In the genomic region with DNA sequence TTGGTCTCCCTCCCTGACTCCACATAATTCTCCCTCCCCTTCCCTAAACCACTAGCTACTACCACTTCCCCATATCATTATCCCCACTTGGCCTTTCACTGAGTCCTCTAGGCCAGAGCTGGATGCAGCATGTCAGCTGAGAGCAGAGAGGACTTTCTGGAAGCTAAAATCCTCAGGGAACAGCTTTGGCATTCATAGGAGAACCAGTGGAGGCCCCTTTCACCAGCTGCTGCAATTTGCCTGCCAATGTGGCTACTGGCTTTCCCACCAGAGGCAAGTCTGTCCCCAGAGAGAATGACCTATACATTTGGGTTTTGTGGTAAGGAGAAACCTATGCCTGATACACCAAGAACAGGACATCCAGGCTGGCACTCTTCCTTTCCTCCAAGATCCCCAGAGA, we compare ENCODE assay signal across 19 cellular contexts. TPM values are rescaled to one million over a fixed set of nuclear protein-coding genes. Genes with fewer than 3 reads are reported as not detected.
A peak's percentile ranks its signal among the peaks of the same experiment; 100 is the strongest.
DNase-seq lines count a peak whose midpoint lies in the region; ATAC-seq lines count a peak whose summit lies in the region.
"Had no signal": no experiment of that assay in that cellular context is flagged by ENCODE, and none has a peak within 500 bp of the region (broad histone marks: within the 10 kb centered on the region; RNA-seq: fewer than 3 reads in every experiment).

No MANE protein-coding gene starts in this region.

- DNase-seq in KBM-7, result peak; percentile 49
- DNase-seq in SK-N-MC (ENCODE audit: low read depth, low spot score), result no peak
- DNase-seq in mesendoderm, result no peak
- DNase-seq in anterior cingulate cortex (lab: John Stamatoyannopoulos, UW), result no peak
- no peak for DNase-seq in activated T-cell treated with anti-CD3 and anti-CD28 coated beads, Interleukin-2, amount 50 U/mL, for 24 hours
- DNase-seq in dermis blood vessel endothelial cell, result no peak
- DNase-seq: COR-L47, EL, HCEC 1CT, NCI-H1048, NCI-H2081 treated with DMSO at 0.1 percent for 48 hours, PC-3, SJCRH30, SW 1271 had no signal

- H3K4me2 ChIP-seq in BLaER1 (peak overlapping the region; percentile 62), mesendoderm (ENCODE audit: low read length) (no peak overlapping the region)
- H3K4me2 ChIP-seq: A549 had no signal

- peaks cover 2% of the 10 kb centered on the region for H3K36me3 Mint-ChIP-seq in activated T-cell treated with anti-CD3 and anti-CD28 coated beads, Interleukin-2, amount 50 U/mL, for 24 hours (ENCODE audit: low read depth)
- H3K36me3 Mint-ChIP-seq: IgD-negative memory B cell had no signal

- ATAC-seq in HG03469 (IDR thresholded peaks at IDR 0.05; ENCODE audit: unreplicated experiment), result no peak
- ATAC-seq: PC-3 had no signal

- no peak overlapping the region for H4K8ac ChIP-seq in mesendoderm (ENCODE audit: low read depth, low read length)

- no peak overlapping the region for H2BK15ac ChIP-seq in mesendoderm (replicated peaks; ENCODE audit: low read depth)

- no peak overlapping the region for H2BK120ac ChIP-seq in mesendoderm (ENCODE audit: low read depth, low read length)

- no peak overlapping the region for H2BK5ac ChIP-seq in mesendoderm (ENCODE audit: low read length)

- H4K5ac ChIP-seq in mesendoderm (ENCODE audit: low read length), result no peak overlapping the region

- H4K20me1 ChIP-seq in BLaER1, result peaks cover 98% of the 10 kb centered on the region

- H3K56ac ChIP-seq in mesendoderm (ENCODE audit: low read length), result peak overlapping the region; percentile 58

- H3K23ac ChIP-seq in mesendoderm (ENCODE audit: low read length), result no peak overlapping the region

- H3K79me1 ChIP-seq in mesendoderm (ENCODE audit: low read length), result peaks cover 4% of the 10 kb centered on the region

- no peaks in the 10 kb centered on the region for H3K27me3 ChIP-seq in BLaER1
- no peaks in the 10 kb centered on the region for H3K27me3 ChIP-seq in mesendoderm (ENCODE audit: insufficient read depth, low read length, poor library complexity)
- H3K27me3 ChIP-seq: SJCRH30 had no signal

- H3K4me3 Mint-ChIP-seq in activated T-cell treated with anti-CD3 and anti-CD28 coated beads, Interleukin-2, amount 50 U/mL, for 24 hours, result no peak overlapping the region
- H3K4me3 Mint-ChIP-seq: IgD-negative memory B cell had no signal

- no peak overlapping the region for H3K27ac ChIP-seq in BLaER1
- peak overlapping the region; percentile 65; the same call in 1 of the 2 replicates for H3K27ac ChIP-seq in SK-N-MC
- no peak overlapping the region for H3K27ac ChIP-seq in mesendoderm (ENCODE audit: low read depth, low read length)
- H3K27ac ChIP-seq: A549, HL-60, SJCRH30 had no signal

- in situ Hi-C loops in KBM-7 (cut with MboI; ENCODE audit: low pct_unique_long_range_greater_than_20kb, low sequenced_read_pairs), result no loop called here

- H3K79me2 ChIP-seq in mesendoderm (ENCODE audit: control insufficient read depth, insufficient read depth, low read length), result no peaks in the 10 kb centered on the region

- H3K18ac ChIP-seq in mesendoderm (ENCODE audit: low read length), result no peak overlapping the region

- peaks cover 15% of the 10 kb centered on the region for H3K4me1 Mint-ChIP-seq in activated T-cell treated with anti-CD3 and anti-CD28 coated beads, Interleukin-2, amount 50 U/mL, for 24 hours (ENCODE audit: low read depth)

- H3K36me3 ChIP-seq in BLaER1 (0 out of 2 replicates have a peak, but pooled peaks cover 18% of the 10 kb centered on the region), SK-N-MC (ENCODE audit: insufficient read depth, low read length) (no peaks in the 10 kb centered on the region), mesendoderm (ENCODE audit: control insufficient read depth, insufficient read depth, low read length) (no peaks in the 10 kb centered on the region)
- H3K36me3 ChIP-seq: SJCRH30 had no signal

- H3K9me3 ChIP-seq in BLaER1, result no peaks in the 10 kb centered on the region
- no peaks in the 10 kb centered on the region for H3K9me3 ChIP-seq in SK-N-MC (ENCODE audit: low read depth, low read length)
- H3K9me3 ChIP-seq: A549, SJCRH30 had no signal

- H3K4ac ChIP-seq in mesendoderm (ENCODE audit: low read depth, low read length), result no peak overlapping the region

- no peak overlapping the region for H2AK5ac ChIP-seq in mesendoderm (ENCODE audit: low read length)

- H3K9ac ChIP-seq in BLaER1, result no peak overlapping the region
- no peak overlapping the region for H3K9ac ChIP-seq in SK-N-MC (ENCODE audit: insufficient read length)
- peak overlapping the region; percentile 8 for H3K9ac ChIP-seq in mesendoderm (ENCODE audit: low read length)

- H3K9me3 Mint-ChIP-seq in activated T-cell treated with anti-CD3 and anti-CD28 coated beads, Interleukin-2, amount 50 U/mL, for 24 hours, result no peaks in the 10 kb centered on the region
- H3K9me3 Mint-ChIP-seq: IgD-negative memory B cell had no signal

- no peak overlapping the region for H3K27ac Mint-ChIP-seq in activated T-cell treated with anti-CD3 and anti-CD28 coated beads, Interleukin-2, amount 50 U/mL, for 24 hours

- peaks cover 51% of the 10 kb centered on the region for H3K4me1 ChIP-seq in BLaER1
- H3K4me1 ChIP-seq in mesendoderm (ENCODE audit: control insufficient read depth, low read depth, low read length), result peaks cover 6% of the 10 kb centered on the region
- H3K4me1 ChIP-seq: A549 had no signal

- no peaks in the 10 kb centered on the region for H3K27me3 Mint-ChIP-seq in activated T-cell treated with anti-CD3 and anti-CD28 coated beads, Interleukin-2, amount 50 U/mL, for 24 hours
- H3K27me3 Mint-ChIP-seq: IgD-negative memory B cell had no signal

- no peak overlapping the region for H3K4me3 ChIP-seq in BLaER1
- H3K4me3 ChIP-seq in SK-N-MC, result peak overlapping the region; percentile 58
- no peak overlapping the region for H3K4me3 ChIP-seq in mesendoderm (ENCODE audit: low read length)
- H3K4me3 ChIP-seq: A549, SJCRH30 had no signal

RNA-seq across cellular contexts. Expression of gene FAM219A, which starts 14.4 kb away (rescaled TPM):
- 7.3 TPM for polyA plus RNA-seq in mesendoderm (2013, experiment 1 of 2)
- 7.0 TPM for polyA plus RNA-seq in mesendoderm (2013, experiment 2 of 2)
- 9.2 and 14.7 TPM in 2 replicates for total RNA-seq in dermis blood vessel endothelial cell

RNA-seq across cellular contexts. Expression of gene DNAI1, which starts 14.6 kb away (rescaled TPM):
- polyA plus RNA-seq in mesendoderm (2013, experiment 1 of 2), result 0.07 TPM
- polyA plus RNA-seq in mesendoderm (2013, experiment 2 of 2), result 0.08 TPM
- total RNA-seq in dermis blood vessel endothelial cell, result not detected in 2 replicates
- total RNA-seq: PC-3 had no signal
- polyA plus RNA-seq: IgD-negative memory B cell had no signal
